In the genomic region with DNA sequence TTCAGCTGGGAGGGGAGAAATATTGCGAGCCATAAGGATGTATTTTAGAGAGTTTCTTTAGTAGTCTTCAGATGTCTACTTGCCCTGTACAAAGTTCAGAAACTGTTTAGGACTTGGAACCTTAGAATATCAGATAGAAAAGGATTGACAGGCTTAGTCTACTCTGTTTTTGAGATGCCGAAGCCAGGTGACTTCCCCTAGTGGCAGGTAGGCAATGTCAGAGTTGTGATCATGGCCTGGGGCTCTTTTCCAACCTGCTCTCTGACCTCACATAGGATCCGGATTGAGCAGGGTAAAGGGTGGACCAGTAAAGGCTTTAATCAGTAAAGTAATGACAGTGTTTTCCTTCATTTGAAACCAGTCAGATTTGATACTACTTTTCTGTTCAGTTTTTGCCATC, we compare ENCODE assay signal across 16 cellular contexts. TPM values are rescaled to one million over a fixed set of nuclear protein-coding genes. Genes with fewer than 3 reads are reported as not detected.
DNase-seq lines count a peak whose midpoint lies in the region; ATAC-seq and TF ChIP-seq lines count a peak whose summit lies in the region.
"Had no signal": no experiment of that assay in that cellular context is flagged by ENCODE, and none has a peak within 500 bp of the region (broad histone marks: within the 10 kb centered on the region; RNA-seq: fewer than 3 reads in every experiment).

No MANE protein-coding gene starts in this region.

- peaks cover 12% of the 10 kb centered on the region for H3K9me3 Mint-ChIP-seq in activated CD4-positive, alpha-beta T cell treated with anti-CD3 and anti-CD28 coated beads, Interleukin-2, amount 10 ng/mL, durations not matched to agents 24 days and 14 days
- H3K9me3 Mint-ChIP-seq in activated CD8-positive, alpha-beta T cell treated with anti-CD3 and anti-CD28 coated beads, Interleukin-2, amount 10 ng/mL, durations not matched to agents 7 days and 5 days (ENCODE audit: insufficient read depth) = no peaks in the 10 kb centered on the region

- H3K4me3 Mint-ChIP-seq in activated CD4-positive, alpha-beta T cell treated with anti-CD3 and anti-CD28 coated beads, Interleukin-2, amount 10 ng/mL, durations not matched to agents 24 days and 14 days = no peak overlapping the region
- H3K4me3 Mint-ChIP-seq in activated CD8-positive, alpha-beta T cell treated with anti-CD3 and anti-CD28 coated beads, Interleukin-2, amount 10 ng/mL, durations not matched to agents 7 days and 5 days = no peak overlapping the region
- H3K4me3 Mint-ChIP-seq: activated B cell treated with CpG ODN at 0.5 μM for 24 hours had no signal

- no peaks in the 10 kb centered on the region for H3K27me3 Mint-ChIP-seq in activated CD4-positive, alpha-beta T cell treated with anti-CD3 and anti-CD28 coated beads, Interleukin-2, amount 10 ng/mL, durations not matched to agents 24 days and 14 days
- no peaks in the 10 kb centered on the region for H3K27me3 Mint-ChIP-seq in activated CD8-positive, alpha-beta T cell treated with anti-CD3 and anti-CD28 coated beads, Interleukin-2, amount 10 ng/mL, durations not matched to agents 7 days and 5 days (ENCODE audit: low read depth)
- H3K27me3 Mint-ChIP-seq: CD8-positive, alpha-beta memory T cell had no signal

- TF ChIP-seq CTCF in GM12865 (IDR thresholded peaks at IDR 0.05; ENCODE audit: insufficient read depth, low read depth, low read length, missing control alignments) = peak; percentile 8

- peak overlapping the region; percentile 2 for H3K27ac Mint-ChIP-seq in activated CD4-positive, alpha-beta T cell treated with anti-CD3 and anti-CD28 coated beads, Interleukin-2, amount 10 ng/mL, durations not matched to agents 24 days and 14 days
- peak overlapping the region; percentile 68 for H3K27ac Mint-ChIP-seq in activated CD8-positive, alpha-beta T cell treated with anti-CD3 and anti-CD28 coated beads, Interleukin-2, amount 10 ng/mL, durations not matched to agents 7 days and 5 days
- H3K27ac Mint-ChIP-seq: activated B cell treated with CpG ODN at 0.5 μM for 24 hours had no signal

- intact Hi-C loops in activated CD4-positive, alpha-beta T cell treated with anti-CD3 and anti-CD28 coated beads, Interleukin-2, amount 10 ng/mL, durations not matched to agents 24 days and 14 days (cut with micrococcal nuclease) = no loop called here

- ATAC-seq in activated CD8-positive, alpha-beta T cell treated with anti-CD3 and anti-CD28 coated beads, Interleukin-2, amount 10 ng/mL, durations not matched to agents 7 days and 5 days = no peak
- no peak for ATAC-seq in HG03432 (IDR thresholded peaks at IDR 0.05; ENCODE audit: unreplicated experiment)
- ATAC-seq: heart right ventricle, mucosa of descending colon had no signal

- DNase-seq in activated CD4-positive, alpha-beta T cell treated with anti-CD3 and anti-CD28 coated beads, Interleukin-2, amount 10 ng/mL, durations not matched to agents 24 days and 14 days = no peak
- DNase-seq in activated CD4-positive, alpha-beta T cell treated with anti-CD3 and anti-CD28 coated beads for 48 hours = no peak
- DNase-seq in GM12865 (ENCODE audit: low read depth) = no peak
- no peak for DNase-seq in activated CD8-positive, alpha-beta T cell treated with anti-CD3 and anti-CD28 coated beads, Interleukin-2, amount 10 ng/mL, durations not matched to agents 7 days and 5 days
- peak; percentile 31 for DNase-seq in iPS-NIHi11 (ENCODE audit: low spot score)
- no peak for DNase-seq in HuH-7 (ENCODE audit: low spot score)
- no peak for DNase-seq in COLO668 (lab: John Stamatoyannopoulos, UW; ENCODE audit: unreplicated experiment)
- DNase-seq: activated B cell treated with CpG ODN at 0.5 μM for 24 hours; CD8-positive, alpha-beta memory T cell; esophagus squamous epithelium; GDM1; heart right ventricle; mucosa of descending colon; stimulated activated CD4-positive, alpha-beta T cell treated with anti-CD3 and anti-CD28 coated beads, Interleukin-4, amount 100 ng/mL, for 24 hours; T-helper 1 cell had no signal

- H3K36me3 Mint-ChIP-seq in activated CD4-positive, alpha-beta T cell treated with anti-CD3 and anti-CD28 coated beads, Interleukin-2, amount 10 ng/mL, durations not matched to agents 24 days and 14 days (ENCODE audit: low read depth) = peaks cover 48% of the 10 kb centered on the region
- H3K36me3 Mint-ChIP-seq in activated CD8-positive, alpha-beta T cell treated with anti-CD3 and anti-CD28 coated beads, Interleukin-2, amount 10 ng/mL, durations not matched to agents 7 days and 5 days (ENCODE audit: low read depth) = peaks cover 76% of the 10 kb centered on the region

- H3K4me1 Mint-ChIP-seq in activated CD4-positive, alpha-beta T cell treated with anti-CD3 and anti-CD28 coated beads, Interleukin-2, amount 10 ng/mL, durations not matched to agents 24 days and 14 days = peaks cover 60% of the 10 kb centered on the region
- no peaks in the 10 kb centered on the region for H3K4me1 Mint-ChIP-seq in activated CD8-positive, alpha-beta T cell treated with anti-CD3 and anti-CD28 coated beads, Interleukin-2, amount 10 ng/mL, durations not matched to agents 7 days and 5 days (ENCODE audit: low read depth)

- POLR2A ChIA-PET in activated CD8-positive, alpha-beta T cell treated with anti-CD3 and anti-CD28 coated beads, Interleukin-2, amount 10 ng/mL, durations not matched to agents 7 days and 5 days (lab: Charles Lee) = interaction anchor here (1.0 kb wide), 1 partner anchor 39 kb away, joined by 3 read pairs; no protein-coding TSS in a partner anchor

- CTCF ChIA-PET in activated CD8-positive, alpha-beta T cell treated with anti-CD3 and anti-CD28 coated beads, Interleukin-2, amount 10 ng/mL, durations not matched to agents 7 days and 5 days (lab: Charles Lee) = interaction anchor here (0.9 to 1.4 kb wide), 3 partner anchors 9 to 60 kb away, joined by 3 to 4 read pairs (median 4); partner anchors contain the start of gene PRKCH

- H3K4me3 ChIP-seq in GM12865 (ENCODE audit: low read depth, low read length) = no peak overlapping the region
- H3K4me3 ChIP-seq: esophagus squamous epithelium, heart right ventricle, mucosa of descending colon had no signal

RNA-seq across cellular contexts. Expression of gene PRKCH, which starts 59.6 kb away (rescaled TPM):
- 108 and 118 TPM in 2 replicates for total RNA-seq in activated CD4-positive, alpha-beta T cell treated with anti-CD3 and anti-CD28 coated beads, Interleukin-2, amount 10 ng/mL, durations not matched to agents 24 days and 14 days
- 100 to 1,000 TPM; 318 to 343 TPM for total RNA-seq in activated CD8-positive, alpha-beta T cell treated with anti-CD3 and anti-CD28 coated beads, Interleukin-2, amount 10 ng/mL, durations not matched to agents 7 days and 5 days
